1 cellular context compared by ENCODE assay signal in genomic region chr16:66904428-66904845, GRCh38.
TF ChIP-seq lines count a peak whose summit lies in the region.

No MANE protein-coding gene starts in this region.

TF ChIP-seq in K562, 482 proteins besides CTCF, POLR2A, EP300 and RAD21:
- TF ChIP-seq STAT5B (CRISPR knock-in tag; IDR thresholded peaks at IDR 0.05) (no peak), ZNF12 (CRISPR knock-in tag; IDR thresholded peaks at IDR 0.05) (no peak), MCM3 (IDR thresholded peaks at IDR 0.05) (no peak), L3MBTL2 (IDR thresholded peaks at IDR 0.05) (no peak), ZNF165 (CRISPR knock-in tag; IDR thresholded peaks at IDR 0.05; ENCODE audit: borderline replicate concordance) (no peak), ZBTB11 (CRISPR knock-in tag; IDR thresholded peaks at IDR 0.05) (no peak), TRIM24 (IDR thresholded peaks at IDR 0.05) (no peak), HINFP (tag; conservative IDR thresholded peaks at IDR 0.05; ENCODE audit: low read depth) (no peak), MYNN (IDR thresholded peaks at IDR 0.05) (no peak), MYNN (CRISPR knock-in tag; IDR thresholded peaks at IDR 0.05) (no peak), ZNF512 (tag; IDR thresholded peaks at IDR 0.05) (no peak), TAL1 (IDR thresholded peaks at IDR 0.05) (no peak), ZZZ3 (IDR thresholded peaks at IDR 0.05) (no peak), ZNF408 (CRISPR knock-in tag; IDR thresholded peaks at IDR 0.05; ENCODE audit: low read depth) (no peak)
